In the genomic region with DNA sequence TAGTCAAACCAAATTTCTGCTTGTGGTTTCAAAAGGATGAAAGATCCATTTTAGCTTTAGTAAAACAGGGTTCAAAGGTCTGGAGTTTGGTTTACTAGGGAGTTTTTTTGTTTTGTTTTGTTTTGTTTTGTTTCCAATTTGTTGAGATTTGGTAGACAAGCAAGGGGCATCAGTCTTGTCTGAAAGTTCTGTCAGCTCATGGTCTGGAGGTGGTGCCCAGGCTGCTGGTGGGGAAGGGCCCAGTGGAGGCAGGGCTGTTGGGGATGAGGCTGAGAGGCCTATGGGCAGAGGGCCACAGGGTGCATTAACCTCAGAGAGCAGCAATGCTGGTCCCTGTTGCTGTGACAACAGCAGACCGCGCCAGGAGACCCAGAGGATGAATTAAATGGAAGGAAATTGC, we compare ENCODE assay signal across 20 cellular contexts.
"Had no signal": no experiment of that assay in that cellular context is flagged by ENCODE, and none has a peak within 500 bp of the region (broad histone marks: within the 10 kb centered on the region; RNA-seq: fewer than 3 reads in every experiment).

No MANE protein-coding gene starts in this region.

- ATAC-seq: activated naive CD8-positive, alpha-beta T cell treated with anti-CD3 and anti-CD28 coated beads, Interleukin-2, amount 50 U/mL, for 24 hours; activated T-cell treated with anti-CD3 and anti-CD28 coated beads, Interleukin-2, amount 50 U/mL, for 4 hours; activated T-helper 17 cell treated with anti-CD3 and anti-CD28 coated beads, Interleukin-2, amount 50 U/mL, for 72 hours; naive thymus-derived CD8-positive, alpha-beta T cell had no signal

- H3K27me3 ChIP-seq: colonic mucosa, thyroid gland, upper lobe of right lung had no signal

- H3K4me3 Mint-ChIP-seq: activated CD4-positive, alpha-beta memory T cell treated with anti-CD3 and anti-CD28 coated beads, Interleukin-2, amount 10 ng/mL, durations not matched to agents 7 days and 5 days; activated CD4-positive, alpha-beta T cell treated with anti-CD3 and anti-CD28 coated beads, Interleukin-2, amount 10 ng/mL, durations not matched to agents 7 days and 5 days; activated naive CD8-positive, alpha-beta T cell treated with anti-CD3 and anti-CD28 coated beads, Interleukin-2, amount 50 U/mL, for 24 hours; activated T-cell treated with anti-CD3 and anti-CD28 coated beads, Interleukin-2, amount 50 U/mL, for 4 hours; activated T-helper 17 cell treated with anti-CD3 and anti-CD28 coated beads, Interleukin-2, amount 50 U/mL, for 72 hours; memory B cell; naive thymus-derived CD8-positive, alpha-beta T cell; stimulated activated naive CD8-positive, alpha-beta T cell treated with anti-CD3 and anti-CD28 coated beads, Interleukin-15, Interleukin-2, amounts not matched to agents 100 ng/mL and 50 ng/mL, for 24 hours had no signal

- H3K4me3 ChIP-seq: colonic mucosa, esophagus squamous epithelium, thyroid gland, upper lobe of right lung had no signal

- H3K36me3 Mint-ChIP-seq: memory B cell had no signal

- H3K27ac ChIP-seq: colonic mucosa, epithelial cell of prostate, esophagus squamous epithelium, thyroid gland had no signal

- H3K27ac Mint-ChIP-seq: activated CD4-positive, alpha-beta memory T cell treated with anti-CD3 and anti-CD28 coated beads, Interleukin-2, amount 10 ng/mL, durations not matched to agents 7 days and 5 days; activated CD4-positive, alpha-beta T cell treated with anti-CD3 and anti-CD28 coated beads, Interleukin-2, amount 10 ng/mL, durations not matched to agents 7 days and 5 days; activated naive CD8-positive, alpha-beta T cell treated with anti-CD3 and anti-CD28 coated beads, Interleukin-2, amount 50 U/mL, for 24 hours; activated T-helper 17 cell treated with anti-CD3 and anti-CD28 coated beads, Interleukin-2, amount 50 U/mL, for 72 hours; memory B cell; naive thymus-derived CD8-positive, alpha-beta T cell; stimulated activated naive CD8-positive, alpha-beta T cell treated with anti-CD3 and anti-CD28 coated beads, Interleukin-15, Interleukin-2, amounts not matched to agents 100 ng/mL and 50 ng/mL, for 24 hours had no signal

- H3K27me3 Mint-ChIP-seq: activated CD4-positive, alpha-beta memory T cell treated with anti-CD3 and anti-CD28 coated beads, Interleukin-2, amount 10 ng/mL, durations not matched to agents 7 days and 5 days; activated CD4-positive, alpha-beta T cell treated with anti-CD3 and anti-CD28 coated beads, Interleukin-2, amount 10 ng/mL, durations not matched to agents 7 days and 5 days; activated naive CD8-positive, alpha-beta T cell treated with anti-CD3 and anti-CD28 coated beads, Interleukin-2, amount 50 U/mL, for 24 hours; activated T-helper 17 cell treated with anti-CD3 and anti-CD28 coated beads, Interleukin-2, amount 50 U/mL, for 72 hours; stimulated activated naive CD8-positive, alpha-beta T cell treated with anti-CD3 and anti-CD28 coated beads, Interleukin-15, Interleukin-2, amounts not matched to agents 100 ng/mL and 50 ng/mL, for 24 hours had no signal

- DNase-seq: activated CD4-positive, alpha-beta memory T cell treated with anti-CD3 and anti-CD28 coated beads, Interleukin-2, amount 10 ng/mL, durations not matched to agents 7 days and 5 days; activated CD4-positive, alpha-beta T cell treated with anti-CD3 and anti-CD28 coated beads for 1 hour; activated CD4-positive, alpha-beta T cell treated with anti-CD3 and anti-CD28 coated beads, Interleukin-2, amount 10 ng/mL, durations not matched to agents 7 days and 5 days; activated gamma-delta T cell treated with Interleukin-2 at 50 U/mL for 16 hours; activated naive CD4-positive, alpha-beta T cell treated with anti-CD3 and anti-CD28 coated beads, Interleukin-2, amount 50 U/mL, for 16 hours; activated naive CD8-positive, alpha-beta T cell treated with anti-CD3 and anti-CD28 coated beads, Interleukin-2, amount 50 U/mL, for 24 hours; activated T-cell treated with anti-CD3 and anti-CD28 coated beads, Interleukin-2, amount 50 U/mL, for 4 hours; colonic mucosa; effector CD8-positive, alpha-beta T cell; esophagus squamous epithelium; naive thymus-derived CD8-positive, alpha-beta T cell; stimulated activated CD4-positive, alpha-beta T cell treated with anti-CD3 and anti-CD28 coated beads, Interleukin-12 subunit alpha, Interleukin-12 subunit beta, amount 100 ng/mL, for 4 hours; stimulated activated CD4-positive, alpha-beta T cell treated with anti-CD3 and anti-CD28 coated beads, Interleukin-4, amount 100 ng/mL, for 1 hour; T-helper 2 cell; upper lobe of right lung had no signal

- H3K9me3 ChIP-seq: colonic mucosa, esophagus squamous epithelium, thyroid gland, upper lobe of right lung had no signal

- H3K4me1 ChIP-seq: colonic mucosa had no signal

- H3K36me3 ChIP-seq: colonic mucosa, esophagus squamous epithelium, thyroid gland, upper lobe of right lung had no signal
